Comparison of ENCODE assay signal across 8 cellular contexts in the genomic region with DNA sequence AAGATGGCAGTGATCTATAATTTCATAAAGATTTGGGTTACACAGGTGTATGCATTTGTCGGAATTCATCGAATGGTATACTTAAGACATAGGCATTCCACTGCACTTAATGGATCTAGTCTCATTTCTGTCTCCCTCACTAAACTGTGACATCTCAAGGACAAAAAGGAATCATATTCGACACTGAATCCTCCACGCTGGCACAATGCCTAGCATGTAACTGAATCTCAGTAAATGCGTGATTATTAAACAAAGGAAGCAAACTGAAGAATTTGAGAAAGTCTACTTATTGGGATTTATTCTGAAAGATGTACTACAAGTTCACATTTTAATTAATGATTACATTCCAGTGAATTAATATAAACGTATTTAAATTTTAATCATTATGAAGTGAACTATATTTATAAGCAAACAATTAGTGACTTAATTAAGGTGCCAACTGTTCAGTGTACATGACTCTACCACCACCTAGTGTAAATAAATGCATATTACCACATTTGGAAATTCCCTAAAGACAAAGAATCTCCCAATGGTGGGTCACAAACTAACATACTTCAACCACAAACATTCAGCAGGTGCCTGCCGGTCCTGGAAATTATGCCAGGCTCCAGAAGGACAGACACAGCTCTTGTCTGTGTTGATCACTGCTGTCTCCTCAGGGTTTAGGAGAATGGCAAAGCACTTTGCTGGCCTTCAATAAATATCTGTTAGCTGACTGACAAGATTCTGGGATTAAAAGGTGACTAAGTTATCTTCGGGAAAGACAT. TPM values are rescaled to one million over a fixed set of nuclear protein-coding genes. Genes with fewer than 3 reads are reported as not detected.
DNase-seq lines count a peak whose midpoint lies in the region; ATAC-seq and TF ChIP-seq lines count a peak whose summit lies in the region.

No MANE protein-coding gene starts in this region.

- peak; percentile 55 for TF ChIP-seq CTCF in CD8-positive, alpha-beta T cell (IDR thresholded peaks at IDR 0.05)
- peak; percentile 61 for TF ChIP-seq CTCF in lower lobe of right lung (IDR thresholded peaks at IDR 0.05)

- no peak overlapping the region for H3K27ac Mint-ChIP-seq in CD8-positive, alpha-beta T cell
- no peak overlapping the region for H3K27ac Mint-ChIP-seq in activated naive CD8-positive, alpha-beta T cell treated with anti-CD3 and anti-CD28 coated beads, Interleukin-2, amount 50 U/mL, for 24 hours

- DNase-seq in CD8-positive, alpha-beta T cell, result no peak
- DNase-seq in HCEC 1CT, result peak; percentile 21
- peak; percentile 30 for DNase-seq in NCI-H345 treated with DMSO at 0.1 percent for 48 hours (lab: John Stamatoyannopoulos, UW; ENCODE audit: unreplicated experiment)
- DNase-seq in T47D (ENCODE audit: low read depth in 1 of 2, low spot score in 1 of 2), result peak; percentile 13 to 45
- no peak for DNase-seq in lower lobe of right lung
- no peak for DNase-seq in amniotic stem cell (lab: John Stamatoyannopoulos, UW)
- no peak for DNase-seq in activated naive CD8-positive, alpha-beta T cell treated with anti-CD3 and anti-CD28 coated beads, Interleukin-2, amount 50 U/mL, for 24 hours
- DNase-seq in T-helper 9 cell, result no peak

- no peaks in the 10 kb centered on the region for H3K27me3 ChIP-seq in CD8-positive, alpha-beta T cell (ENCODE audit: insufficient read depth, low read length)
- no peaks in the 10 kb centered on the region for H3K27me3 ChIP-seq in lower lobe of right lung (ENCODE audit: low read depth)

- ATAC-seq in CD8-positive, alpha-beta T cell, result no peak
- ATAC-seq in lower lobe of right lung, result peak in 1 of 2 donors; percentile 26
- no peak for ATAC-seq in activated naive CD8-positive, alpha-beta T cell treated with anti-CD3 and anti-CD28 coated beads, Interleukin-2, amount 50 U/mL, for 24 hours

- in situ Hi-C loops in T47D (cut with HindIII; ENCODE audit: low pct_unique_long_range_greater_than_20kb, low sequenced_read_pairs), result no loop called here

- H3K4me1 ChIP-seq in CD8-positive, alpha-beta T cell (ENCODE audit: insufficient read depth, low read length), result no peaks in the 10 kb centered on the region
- H3K4me1 ChIP-seq in lower lobe of right lung, result peaks cover 3% of the 10 kb centered on the region

- peaks cover 3% of the 10 kb centered on the region for H3K9me3 Mint-ChIP-seq in CD8-positive, alpha-beta T cell
- H3K9me3 Mint-ChIP-seq in activated naive CD8-positive, alpha-beta T cell treated with anti-CD3 and anti-CD28 coated beads, Interleukin-2, amount 50 U/mL, for 24 hours, result no peaks in the 10 kb centered on the region

- H3K9me3 ChIP-seq in CD8-positive, alpha-beta T cell (ENCODE audit: low read length), result no peaks in the 10 kb centered on the region
- no peaks in the 10 kb centered on the region for H3K9me3 ChIP-seq in lower lobe of right lung

- H3K27me3 Mint-ChIP-seq in CD8-positive, alpha-beta T cell (ENCODE audit: low read depth), result no peaks in the 10 kb centered on the region
- no peaks in the 10 kb centered on the region for H3K27me3 Mint-ChIP-seq in activated naive CD8-positive, alpha-beta T cell treated with anti-CD3 and anti-CD28 coated beads, Interleukin-2, amount 50 U/mL, for 24 hours

- H3K36me3 Mint-ChIP-seq in CD8-positive, alpha-beta T cell, result peaks cover 11% of the 10 kb centered on the region
- H3K36me3 Mint-ChIP-seq in activated naive CD8-positive, alpha-beta T cell treated with anti-CD3 and anti-CD28 coated beads, Interleukin-2, amount 50 U/mL, for 24 hours (ENCODE audit: low read depth), result peaks cover 4% of the 10 kb centered on the region

- peaks cover 2% of the 10 kb centered on the region for H3K4me1 Mint-ChIP-seq in CD8-positive, alpha-beta T cell (ENCODE audit: low read depth)
- peaks cover 3% of the 10 kb centered on the region for H3K4me1 Mint-ChIP-seq in activated naive CD8-positive, alpha-beta T cell treated with anti-CD3 and anti-CD28 coated beads, Interleukin-2, amount 50 U/mL, for 24 hours

- H3K4me3 ChIP-seq in CD8-positive, alpha-beta T cell (ENCODE audit: low read depth, low read length), result no peak overlapping the region
- no peak overlapping the region for H3K4me3 ChIP-seq in lower lobe of right lung

- no peak overlapping the region for H3K27ac ChIP-seq in CD8-positive, alpha-beta T cell (ENCODE audit: low read depth, low read length)
- H3K27ac ChIP-seq in lower lobe of right lung, result no peak overlapping the region

- H3K4me3 Mint-ChIP-seq in CD8-positive, alpha-beta T cell, result no peak overlapping the region
- H3K4me3 Mint-ChIP-seq in activated naive CD8-positive, alpha-beta T cell treated with anti-CD3 and anti-CD28 coated beads, Interleukin-2, amount 50 U/mL, for 24 hours, result no peak overlapping the region

- CTCF ChIA-PET in CD8-positive, alpha-beta T cell (lab: Charles Lee), result interaction anchor here (1.3 kb wide), 1 partner anchor 1294 kb away, joined by 3 read pairs; no protein-coding TSS in a partner anchor

- POLR2A ChIA-PET in CD8-positive, alpha-beta T cell (lab: Charles Lee), result interaction anchor here (0.5 kb wide), 1 partner anchor 292 kb away, joined by 3 read pairs; no protein-coding TSS in a partner anchor

- no peaks in the 10 kb centered on the region for H3K36me3 ChIP-seq in CD8-positive, alpha-beta T cell (ENCODE audit: insufficient read depth, low read length)
- no peaks in the 10 kb centered on the region for H3K36me3 ChIP-seq in lower lobe of right lung

- intact Hi-C loops in CD8-positive, alpha-beta T cell (cut with DNase I, micrococcal nuclease), result loop anchor here in 1 of 2 experiments (2.0 to 5.0 kb wide), 2 partner anchors 438 to 1298 kb away; a partner anchor contains a TSS
- intact Hi-C loops in lower lobe of right lung (cut with DNase I), result loop anchor here (10.0 kb wide), 1 partner anchor 436 kb away; no protein-coding TSS in a partner anchor

RNA-seq across cellular contexts. Expression of a gene that starts 56.4 kb away (rescaled TPM):
- 10 to 100 TPM; 20.5 to 21.2 TPM for total RNA-seq in CD8-positive, alpha-beta T cell
- 20.5 TPM for total RNA-seq in lower lobe of right lung

Comparison
In these comparisons a context has a peak if more than half of its experiments do, and no peak if none do; other contexts are left out.
1. DNase-seq: peak in HCEC 1CT (single experiment), NCI-H345 treated with DMSO at 0.1 percent for 48 hours (single experiment) and T47D (2 of 2); none in CD8-positive, alpha-beta T cell (0 of 7), lower lobe of right lung (single experiment), amniotic stem cell (single experiment), activated naive CD8-positive, alpha-beta T cell treated with anti-CD3 and anti-CD28 coated beads, Interleukin-2, amount 50 U/mL, for 24 hours (single experiment) and T-helper 9 cell (single experiment).